18 cellular contexts compared by ENCODE assay signal in the genomic region with DNA sequence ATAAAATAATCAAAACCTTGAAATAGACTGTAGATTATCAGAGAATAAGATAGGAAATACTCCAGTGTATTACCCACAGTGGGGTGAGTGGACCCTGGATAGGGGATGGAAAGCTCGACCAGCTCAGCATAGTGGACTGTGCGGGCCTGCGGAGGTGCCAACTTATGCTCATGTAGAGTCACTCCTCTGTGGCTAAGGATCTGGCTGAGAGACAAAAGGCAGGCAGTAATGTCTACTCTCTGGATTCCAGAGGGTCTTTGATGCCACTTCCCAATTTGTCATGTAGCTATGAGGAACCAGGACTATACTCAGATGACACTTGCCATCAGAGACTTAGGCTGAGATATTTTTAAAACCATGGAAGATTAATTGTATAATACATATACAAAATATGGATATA.
DNase-seq lines count a peak whose midpoint lies in the region; ATAC-seq, FAIRE-seq and TF ChIP-seq lines count a peak whose summit lies in the region.
"Had no signal": no experiment of that assay in that cellular context is flagged by ENCODE, and none has a peak within 500 bp of the region (broad histone marks: within the 10 kb centered on the region; RNA-seq: fewer than 3 reads in every experiment).

No MANE protein-coding gene starts in this region.

- no peaks in the 10 kb centered on the region for H3K9me3 Mint-ChIP-seq in astrocyte (ENCODE audit: unreplicated experiment)
- no peaks in the 10 kb centered on the region for H3K9me3 Mint-ChIP-seq in stimulated activated effector memory CD8-positive, alpha-beta T cell treated with anti-CD3 and anti-CD28 coated beads, Interleukin-12 subunit alpha, Interleukin-12 subunit beta, amount 100 ng/mL, for 72 hours
- H3K9me3 Mint-ChIP-seq: CD4-positive, alpha-beta T cell; H9 had no signal

- TF ChIP-seq POLR2A in gastrocnemius medialis (IDR thresholded peaks at IDR 0.05), result no peak

- no peak overlapping the region for H3K4me2 ChIP-seq in astrocyte (ENCODE audit: low read length)

- no peak overlapping the region for H3K4me3 ChIP-seq in astrocyte (ENCODE audit: insufficient read depth, low read depth, low read length)
- H3K4me3 ChIP-seq in gastrocnemius medialis, result no peak overlapping the region

- intact Hi-C loops in gastrocnemius medialis (cut with DNase I; ENCODE audit: low total_unique reads), result loop anchor here (2.0 to 10.0 kb wide), 3 partner anchors 23 to 287 kb away; no protein-coding TSS in a partner anchor

- TF ChIP-seq CTCF in astrocyte (IDR thresholded peaks at IDR 0.05; ENCODE audit: insufficient read depth, low read depth, low read length) (no peak), gastrocnemius medialis (IDR thresholded peaks at IDR 0.05 in 4 of 5, conservative IDR thresholded peaks at IDR 0.05 in 1 of 5) (no peak), GM10266 (IDR thresholded peaks at IDR 0.05; ENCODE audit: control insufficient read depth, insufficient read depth, low read depth, missing control alignments) (no peak)

- no peak overlapping the region for H3K27ac Mint-ChIP-seq in astrocyte (ENCODE audit: unreplicated experiment)
- H3K27ac Mint-ChIP-seq in stimulated activated effector memory CD8-positive, alpha-beta T cell treated with anti-CD3 and anti-CD28 coated beads, Interleukin-12 subunit alpha, Interleukin-12 subunit beta, amount 100 ng/mL, for 72 hours, result no peak overlapping the region
- H3K27ac Mint-ChIP-seq: B cell; CD4-positive, alpha-beta T cell; H9 had no signal

- ATAC-seq in gastrocnemius medialis, result no peak
- no peak for ATAC-seq in stimulated activated effector memory CD8-positive, alpha-beta T cell treated with anti-CD3 and anti-CD28 coated beads, Interleukin-12 subunit alpha, Interleukin-12 subunit beta, amount 100 ng/mL, for 72 hours

- peaks cover 12% of the 10 kb centered on the region for H3K4me1 Mint-ChIP-seq in astrocyte (ENCODE audit: low read depth, unreplicated experiment)
- peaks cover 19% of the 10 kb centered on the region for H3K4me1 Mint-ChIP-seq in stimulated activated effector memory CD8-positive, alpha-beta T cell treated with anti-CD3 and anti-CD28 coated beads, Interleukin-12 subunit alpha, Interleukin-12 subunit beta, amount 100 ng/mL, for 72 hours
- H3K4me1 Mint-ChIP-seq: B cell had no signal

- H3K27me3 Mint-ChIP-seq in astrocyte (ENCODE audit: low read depth, unreplicated experiment), result no peaks in the 10 kb centered on the region
- H3K27me3 Mint-ChIP-seq: B cell; CD4-positive, alpha-beta T cell had no signal

- peaks cover 4% of the 10 kb centered on the region for H3K36me3 ChIP-seq in astrocyte (ENCODE audit: insufficient read depth, low read length)
- H3K36me3 ChIP-seq in gastrocnemius medialis, result no peaks in the 10 kb centered on the region

- H3K4me3 Mint-ChIP-seq in astrocyte (ENCODE audit: unreplicated experiment), result peak overlapping the region; percentile 9
- no peak overlapping the region for H3K4me3 Mint-ChIP-seq in stimulated activated effector memory CD8-positive, alpha-beta T cell treated with anti-CD3 and anti-CD28 coated beads, Interleukin-12 subunit alpha, Interleukin-12 subunit beta, amount 100 ng/mL, for 72 hours
- H3K4me3 Mint-ChIP-seq: B cell; CD4-positive, alpha-beta T cell; H9 had no signal

- H3K27ac ChIP-seq in astrocyte (ENCODE audit: low read depth, low read length), result no peak overlapping the region
- peak overlapping the region; percentile 85 to 90 (median 85) for H3K27ac ChIP-seq in gastrocnemius medialis

- H3K27me3 ChIP-seq in astrocyte (ENCODE audit: insufficient read depth, low read length) (no peaks in the 10 kb centered on the region), gastrocnemius medialis (no peaks in the 10 kb centered on the region)

- H3K79me2 ChIP-seq in astrocyte (ENCODE audit: insufficient read depth, low read length), result no peaks in the 10 kb centered on the region

- FAIRE-seq in astrocyte (lab: Jason Lieb, UNC), result no peak
- FAIRE-seq: A204.1, G401.6, GM12892, GM19239 had no signal

- no peaks in the 10 kb centered on the region for H3K9me3 ChIP-seq in astrocyte (ENCODE audit: insufficient read depth, low read depth, low read length)
- H3K9me3 ChIP-seq in gastrocnemius medialis, result no peaks in the 10 kb centered on the region

- no peak overlapping the region for H2AFZ ChIP-seq in astrocyte (ENCODE audit: low read depth, low read length)

- no peaks in the 10 kb centered on the region for H4K20me1 ChIP-seq in astrocyte (ENCODE audit: insufficient read depth, low read length)

- in situ Hi-C loops in gastrocnemius medialis (cut with MboI; ENCODE audit: low sequenced_read_pairs in 4 of 4), result loop anchor here in 1 of 4 donors (25.0 kb wide), 1 partner anchor 145 kb away; a partner anchor contains a TSS

- DNase-seq in astrocyte (ENCODE audit: low read depth) (no peak), myocyte (ENCODE audit: low read depth) (peak; percentile 74), gastrocnemius medialis (no peak), kidney tubule cell (ENCODE audit: low spot score) (no peak), NCI-H1105 treated with DMSO at 0.1 percent for 48 hours (lab: John Stamatoyannopoulos, UW) (no peak), GM10266 (ENCODE audit: extremely low spot score) (no peak)
- no peak for DNase-seq in stimulated activated effector memory CD8-positive, alpha-beta T cell treated with anti-CD3 and anti-CD28 coated beads, Interleukin-12 subunit alpha, Interleukin-12 subunit beta, amount 100 ng/mL, for 72 hours (ENCODE audit: low spot score in 2 of 2)
- DNase-seq: C1 segment of cervical spinal cord; CD4-positive, alpha-beta T cell; DMS79 treated with DMSO at 0.1 percent for 48 hours; EL; GOT3; H9 had no signal

- peaks cover 16% of the 10 kb centered on the region for H3K4me1 ChIP-seq in astrocyte (ENCODE audit: insufficient read depth, low read length)
- H3K4me1 ChIP-seq in gastrocnemius medialis, result peaks cover 37 to 56% of the 10 kb centered on the region in 2 donors

- no peak overlapping the region for H3K9ac ChIP-seq in astrocyte (ENCODE audit: low read length)

- peaks cover 12% of the 10 kb centered on the region for H3K36me3 Mint-ChIP-seq in astrocyte (ENCODE audit: low read depth, unreplicated experiment)
- peaks cover 82% of the 10 kb centered on the region for H3K36me3 Mint-ChIP-seq in stimulated activated effector memory CD8-positive, alpha-beta T cell treated with anti-CD3 and anti-CD28 coated beads, Interleukin-12 subunit alpha, Interleukin-12 subunit beta, amount 100 ng/mL, for 72 hours
